In the genomic region with DNA sequence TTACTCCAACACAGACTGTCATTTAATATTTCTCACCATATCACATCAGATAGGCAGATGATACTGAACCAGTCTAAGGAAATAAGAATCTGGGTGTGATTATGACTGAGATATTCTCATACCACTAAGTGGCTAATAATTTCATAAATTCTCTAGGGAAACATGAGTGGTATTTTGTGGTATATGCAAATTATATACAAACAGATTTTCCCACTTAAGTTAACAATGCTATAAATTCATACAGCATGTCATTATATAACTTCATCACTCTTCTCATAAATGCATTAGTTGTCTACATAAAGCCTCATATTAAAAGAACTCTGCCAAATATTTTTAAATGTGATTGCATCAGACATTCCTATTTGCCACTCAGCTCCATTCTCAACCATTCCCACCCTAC, we compare ENCODE assay signal across 32 cellular contexts.
"Had no signal": no experiment of that assay in that cellular context is flagged by ENCODE, and none has a peak within 500 bp of the region (broad histone marks: within the 10 kb centered on the region; RNA-seq: fewer than 3 reads in every experiment).

No MANE protein-coding gene starts in this region.

- H3K27ac ChIP-seq: cardiac muscle cell, gastrocnemius medialis, neural progenitor cell, parathyroid adenoma, right atrium auricular region, suprapubic skin, tibial artery, upper lobe of right lung had no signal

- H3K4me1 ChIP-seq: neural progenitor cell, parathyroid adenoma, suprapubic skin, tibial artery, upper lobe of right lung had no signal

- H3K9ac ChIP-seq: neural progenitor cell, parathyroid adenoma had no signal

- H3K27me3 ChIP-seq: gastrocnemius medialis, neural progenitor cell, right atrium auricular region, suprapubic skin, tibial artery, upper lobe of right lung had no signal

- ATAC-seq: activated CD4-positive, alpha-beta T cell treated with anti-CD3 and anti-CD28 coated beads for 36 hours; activated CD8-positive, alpha-beta memory T cell treated with anti-CD3 and anti-CD28 coated beads, Interleukin-2, amount 10 ng/mL, durations not matched to agents 7 days and 5 days; activated CD8-positive, alpha-beta T cell treated with anti-CD3 and anti-CD28 coated beads, Interleukin-2, amount 10 ng/mL, durations not matched to agents 7 days and 5 days; effector memory CD8-positive, alpha-beta T cell; gastrocnemius medialis; left cardiac atrium; left ventricle myocardium superior; natural killer cell; upper lobe of right lung had no signal

- H3K9me3 Mint-ChIP-seq: activated B cell treated with CpG ODN at 0.5 μM for 24 hours, natural killer cell had no signal

- H3K79me2 ChIP-seq: parathyroid adenoma had no signal

- DNase-seq: activated B cell treated with CpG ODN at 0.5 μM for 24 hours; activated CD4-positive, alpha-beta T cell treated with anti-CD3 and anti-CD28 coated beads for 36 hours; activated CD8-positive, alpha-beta memory T cell treated with anti-CD3 and anti-CD28 coated beads, Interleukin-2, amount 10 ng/mL, durations not matched to agents 7 days and 5 days; activated CD8-positive, alpha-beta T cell treated with anti-CD3 and anti-CD28 coated beads, Interleukin-2, amount 10 ng/mL, durations not matched to agents 7 days and 5 days; activated naive CD4-positive, alpha-beta T cell; activated T-cell treated with anti-CD3 and anti-CD28 coated beads, Interleukin-2, amount 50 U/mL, for 48 hours; aorta; cortex of kidney; effector memory CD8-positive, alpha-beta T cell; erythroblast; gastrocnemius medialis; glutamatergic neuron; left cardiac atrium; left ventricle myocardium superior; mammary epithelial cell; natural killer cell; occipital lobe; stimulated activated CD4-positive, alpha-beta T cell treated with anti-CD3 and anti-CD28 coated beads, Interleukin-15, amount 100 ng/mL, for 24 hours; stimulated activated CD4-positive, alpha-beta T cell treated with anti-CD3 and anti-CD28 coated beads, Interleukin-2, amount 100 ng/mL, for 24 hours; stimulated activated naive CD4-positive, alpha-beta T cell; T-helper 1 cell; tibial artery; upper lobe of right lung had no signal

- H3K4me3 ChIP-seq: cardiac muscle cell, gastrocnemius medialis, neural progenitor cell, right atrium auricular region, suprapubic skin, tibial artery, upper lobe of right lung had no signal

- H3K36me3 ChIP-seq: cardiac muscle cell, gastrocnemius medialis, neural progenitor cell, right atrium auricular region, suprapubic skin, tibial artery, upper lobe of right lung had no signal

- H2AFZ ChIP-seq: neural progenitor cell, parathyroid adenoma had no signal

- H3K4me2 ChIP-seq: neural progenitor cell had no signal

- H3K27me3 Mint-ChIP-seq: activated CD4-positive, alpha-beta T cell treated with anti-CD3 and anti-CD28 coated beads for 36 hours; activated CD8-positive, alpha-beta memory T cell treated with anti-CD3 and anti-CD28 coated beads, Interleukin-2, amount 10 ng/mL, durations not matched to agents 7 days and 5 days; activated naive CD8-positive, alpha-beta T cell; effector memory CD8-positive, alpha-beta T cell had no signal

- H3K4me3 Mint-ChIP-seq: activated B cell treated with CpG ODN at 0.5 μM for 24 hours; activated CD4-positive, alpha-beta T cell treated with anti-CD3 and anti-CD28 coated beads for 36 hours; activated CD8-positive, alpha-beta memory T cell treated with anti-CD3 and anti-CD28 coated beads, Interleukin-2, amount 10 ng/mL, durations not matched to agents 7 days and 5 days; activated CD8-positive, alpha-beta T cell treated with anti-CD3 and anti-CD28 coated beads, Interleukin-2, amount 10 ng/mL, durations not matched to agents 7 days and 5 days; activated naive CD8-positive, alpha-beta T cell; brain; effector memory CD8-positive, alpha-beta T cell; mesothelial cell of epicardium; natural killer cell; neural progenitor cell; T-helper 2 cell treated with Interferon-gamma antibody and Interleukin-4, amounts not matched to agents 5 μg/mL and 100 μg/mL, for 36 hours had no signal

- H3K36me3 Mint-ChIP-seq: activated CD8-positive, alpha-beta memory T cell treated with anti-CD3 and anti-CD28 coated beads, Interleukin-2, amount 10 ng/mL, durations not matched to agents 7 days and 5 days; activated naive CD8-positive, alpha-beta T cell; mesothelial cell of epicardium; natural killer cell; neural progenitor cell had no signal

- H3K27ac Mint-ChIP-seq: activated B cell treated with CpG ODN at 0.5 μM for 24 hours; activated CD4-positive, alpha-beta T cell treated with anti-CD3 and anti-CD28 coated beads for 36 hours; activated CD8-positive, alpha-beta memory T cell treated with anti-CD3 and anti-CD28 coated beads, Interleukin-2, amount 10 ng/mL, durations not matched to agents 7 days and 5 days; activated CD8-positive, alpha-beta T cell treated with anti-CD3 and anti-CD28 coated beads, Interleukin-2, amount 10 ng/mL, durations not matched to agents 7 days and 5 days; activated naive CD8-positive, alpha-beta T cell; brain; effector memory CD8-positive, alpha-beta T cell; mesothelial cell of epicardium; natural killer cell; neural progenitor cell; T-helper 2 cell treated with Interferon-gamma antibody and Interleukin-4, amounts not matched to agents 5 μg/mL and 100 μg/mL, for 36 hours had no signal

- H3K4me1 Mint-ChIP-seq: activated B cell treated with CpG ODN at 0.5 μM for 24 hours; activated CD4-positive, alpha-beta T cell treated with anti-CD3 and anti-CD28 coated beads for 36 hours; activated CD8-positive, alpha-beta memory T cell treated with anti-CD3 and anti-CD28 coated beads, Interleukin-2, amount 10 ng/mL, durations not matched to agents 7 days and 5 days; brain had no signal

- H3K9me3 ChIP-seq: gastrocnemius medialis, right atrium auricular region, suprapubic skin, tibial artery, upper lobe of right lung had no signal
